Comparison of ENCODE assay signal across 30 cellular contexts in the genomic region with DNA sequence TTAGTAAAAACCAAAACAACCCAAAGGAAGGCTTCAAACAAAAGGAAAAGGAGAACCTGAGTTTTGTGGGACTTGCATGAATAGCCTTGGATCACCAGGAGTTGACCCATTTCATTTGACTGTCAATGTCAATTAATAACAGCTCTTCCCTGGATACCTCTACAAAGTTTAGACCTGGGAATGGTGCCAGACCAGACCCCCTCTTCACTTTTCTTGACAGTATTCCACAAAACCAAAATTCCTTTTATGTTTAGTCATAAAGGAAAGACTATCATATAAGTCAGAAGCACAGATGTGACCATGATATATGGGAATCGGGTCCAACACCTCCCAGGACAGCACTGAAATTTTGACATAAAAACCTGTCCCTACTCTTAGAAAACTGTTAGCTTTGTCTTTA.
"Had no signal": no experiment of that assay in that cellular context is flagged by ENCODE, and none has a peak within 500 bp of the region (broad histone marks: within the 10 kb centered on the region; RNA-seq: fewer than 3 reads in every experiment).

No MANE protein-coding gene starts in this region.

- H3K36me3 ChIP-seq: adrenal gland, breast epithelium, WERI-Rb-1 had no signal

- H3K4me1 Mint-ChIP-seq: activated CD4-positive, alpha-beta T cell treated with anti-CD3 and anti-CD28 coated beads, Interleukin-2, amount 10 ng/mL, durations not matched to agents 24 days and 14 days; activated naive CD4-positive, alpha-beta T cell treated with anti-CD3 and anti-CD28 coated beads, Interleukin-2, amount 50 U/mL, for 24 hours; activated T-helper 17 cell treated with anti-CD3 and anti-CD28 coated beads, Interleukin-2, amount 50 U/mL, for 72 hours had no signal

- H3K4me3 Mint-ChIP-seq: activated CD4-positive, alpha-beta T cell treated with anti-CD3 and anti-CD28 coated beads, Interleukin-2, amount 10 ng/mL, durations not matched to agents 24 days and 14 days; activated CD8-positive, alpha-beta T cell treated with anti-CD3 and anti-CD28 coated beads for 36 hours; activated naive CD4-positive, alpha-beta T cell treated with anti-CD3 and anti-CD28 coated beads, Interleukin-2, amount 50 U/mL, for 24 hours; activated T-cell treated with anti-CD3 and anti-CD28 coated beads, Interleukin-2, amount 50 U/mL, for 72 hours; activated T-helper 17 cell treated with anti-CD3 and anti-CD28 coated beads, Interleukin-2, amount 50 U/mL, for 72 hours had no signal

- H3K27ac ChIP-seq: adrenal gland, body of pancreas, breast epithelium, coronary artery, WERI-Rb-1 had no signal

- H3K4me3 ChIP-seq: adrenal gland, body of pancreas, breast epithelium, coronary artery had no signal

- H3K27ac Mint-ChIP-seq: activated CD4-positive, alpha-beta T cell treated with anti-CD3 and anti-CD28 coated beads, Interleukin-2, amount 10 ng/mL, durations not matched to agents 24 days and 14 days; activated CD8-positive, alpha-beta T cell treated with anti-CD3 and anti-CD28 coated beads for 36 hours; activated naive CD4-positive, alpha-beta T cell treated with anti-CD3 and anti-CD28 coated beads, Interleukin-2, amount 50 U/mL, for 24 hours; activated T-cell treated with anti-CD3 and anti-CD28 coated beads, Interleukin-2, amount 50 U/mL, for 72 hours; activated T-helper 17 cell treated with anti-CD3 and anti-CD28 coated beads, Interleukin-2, amount 50 U/mL, for 72 hours had no signal

- H3K27me3 ChIP-seq: adrenal gland, body of pancreas, breast epithelium had no signal

- H3K4me1 ChIP-seq: adrenal gland, body of pancreas, breast epithelium had no signal

- H3K27me3 Mint-ChIP-seq: activated CD4-positive, alpha-beta T cell treated with anti-CD3 and anti-CD28 coated beads, Interleukin-2, amount 10 ng/mL, durations not matched to agents 24 days and 14 days; activated CD8-positive, alpha-beta T cell treated with anti-CD3 and anti-CD28 coated beads for 36 hours had no signal

- ATAC-seq: activated CD8-positive, alpha-beta T cell treated with anti-CD3 and anti-CD28 coated beads for 36 hours; activated T-cell treated with anti-CD3 and anti-CD28 coated beads, Interleukin-2, amount 50 U/mL, for 72 hours; activated T-helper 17 cell treated with anti-CD3 and anti-CD28 coated beads, Interleukin-2, amount 50 U/mL, for 72 hours; body of pancreas; Panc1 had no signal

- DNase-seq: activated CD4-positive, alpha-beta T cell treated with anti-CD3 and anti-CD28 coated beads for 1 hour; activated CD4-positive, alpha-beta T cell treated with anti-CD3 and anti-CD28 coated beads, Interleukin-2, amount 10 ng/mL, durations not matched to agents 24 days and 14 days; activated CD4-positive, alpha-beta T cell treated with anti-CD3 and anti-CD28 coated beads, Interleukin-2, amount 50 U/mL, for 4 hours; activated CD4-positive, CD25-positive, alpha-beta regulatory T cell; activated CD8-positive, alpha-beta T cell treated with anti-CD3 and anti-CD28 coated beads for 36 hours; activated effector memory CD4-positive, alpha-beta T cell treated with anti-CD3 and anti-CD28 coated beads, Interleukin-2, amount 50 U/mL, for 16 hours; activated naive CD4-positive, alpha-beta T cell treated with Interleukin-2 at 50 U/mL for 16 hours; activated T-cell treated with anti-CD3 and anti-CD28 coated beads, Interleukin-2, amount 50 U/mL, for 1 hour; activated T-cell treated with anti-CD3 and anti-CD28 coated beads, Interleukin-2, amount 50 U/mL, for 72 hours; adrenal gland; body of pancreas; NCI-H1105; NCI-H1436; NCI-H1694; NCI-H1930; NCI-H2081 treated with DMSO at 0.1 percent for 48 hours; NCI-H226; NCI-H446 treated with DMSO at 0.1 percent for 48 hours; NCI-H524; NCI-H69; NCI-H82; RPMI8226; SIG-M5; T1000; WERI-Rb-1 had no signal

- H3K9me3 ChIP-seq: adrenal gland, body of pancreas, breast epithelium had no signal

- H3K9me3 Mint-ChIP-seq: activated CD4-positive, alpha-beta T cell treated with anti-CD3 and anti-CD28 coated beads, Interleukin-2, amount 10 ng/mL, durations not matched to agents 24 days and 14 days; activated CD8-positive, alpha-beta T cell treated with anti-CD3 and anti-CD28 coated beads for 36 hours; activated naive CD4-positive, alpha-beta T cell treated with anti-CD3 and anti-CD28 coated beads, Interleukin-2, amount 50 U/mL, for 24 hours; activated T-helper 17 cell treated with anti-CD3 and anti-CD28 coated beads, Interleukin-2, amount 50 U/mL, for 72 hours had no signal
